8 cellular contexts compared by ENCODE assay signal in the genomic region with DNA sequence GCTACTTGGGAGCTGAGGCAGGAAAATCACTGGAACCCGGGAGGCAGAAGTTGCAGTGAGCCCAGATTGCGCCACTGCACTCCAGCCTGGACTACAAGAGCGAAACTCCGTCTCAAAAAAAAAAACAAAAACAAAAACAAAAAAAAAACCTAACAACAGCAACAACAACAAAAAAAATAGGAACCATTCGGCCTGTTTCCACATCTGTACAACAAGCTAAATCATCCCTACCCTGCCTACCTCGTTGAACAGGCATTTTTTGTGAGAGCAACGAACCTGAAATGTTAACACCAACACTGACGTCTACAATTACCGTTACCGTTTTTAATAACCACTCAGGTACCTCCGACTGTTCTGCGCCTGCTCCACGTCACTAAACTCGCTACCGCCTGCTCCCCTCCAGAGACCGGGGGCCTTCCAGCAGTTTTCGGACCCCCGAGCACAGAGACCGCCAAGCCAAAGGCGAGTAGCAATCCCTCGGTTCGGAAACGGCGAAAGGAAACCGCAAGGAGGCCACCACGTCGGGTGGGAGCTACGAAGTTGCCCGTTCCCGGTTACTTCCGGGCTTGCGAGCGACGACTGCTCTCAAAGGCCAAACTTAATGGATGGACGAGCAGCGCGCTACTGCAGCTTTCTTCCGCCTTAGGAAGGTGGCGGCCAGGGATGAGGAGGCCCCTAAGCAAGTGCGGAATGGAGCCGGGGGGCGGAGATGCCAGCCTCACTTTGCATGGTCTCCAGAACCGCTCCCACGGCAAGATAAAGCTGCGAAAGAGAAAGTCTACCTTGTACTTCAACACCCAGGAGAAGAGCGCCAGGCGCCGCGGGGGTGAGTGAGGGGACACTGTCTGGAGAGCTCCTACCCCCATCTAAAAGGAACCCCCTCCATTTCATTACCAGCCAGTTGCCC. TPM values are rescaled to one million over a fixed set of nuclear protein-coding genes. Genes with fewer than 3 reads are reported as not detected.
A peak's percentile ranks its signal among the peaks of the same experiment; 100 is the strongest.
DNase-seq lines count a peak whose midpoint lies in the region; ATAC-seq and TF ChIP-seq lines count a peak whose summit lies in the region.

Gene PIGB (plus strand): TSS at position 635 of the 907 bp plus-strand sequence. CDS start 29 bp downstream, at position 664.
A gene with protein sequence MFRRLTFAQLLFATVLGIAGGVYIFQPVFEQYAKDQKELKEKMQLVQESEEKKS (minus strand): TSS at position 536 of the 907 bp plus-strand sequence. CDS start 1,331 bp downstream, outside the sequence.

- intact Hi-C loops in OCI-LY7 (cut with micrococcal nuclease; ENCODE audit: unreplicated experiment), result loop anchor here (1.0 to 2.0 kb wide), 2 partner anchors 84 to 89 kb away; partner anchors contain the start of genes CCPG1 and PIERCE2

- H3K9me2 ChIP-seq in OCI-LY7 (ENCODE audit: insufficient read depth, low read length), result no peaks in the 10 kb centered on the region

- no peaks in the 10 kb centered on the region for H3K9me3 ChIP-seq in OCI-LY7 (ENCODE audit: low read length)
- H3K9me3 ChIP-seq in mucosa of rectum (ENCODE audit: control insufficient read depth in 2 of 2, low read length in 2 of 2), result no peaks in the 10 kb centered on the region

- no peak for TF ChIP-seq CTCF in OCI-LY7 (conservative IDR thresholded peaks at IDR 0.05; ENCODE audit: low read length)
- no peak for TF ChIP-seq CTCF in epithelial cell of proximal tubule (conservative IDR thresholded peaks at IDR 0.05; ENCODE audit: low read depth, low read length)

- BruUV-seq in OCI-LY7 (replicated peaks; lab: Mats Ljungman, UMichigan), result TSS peak; percentile 64

- POLR2A ChIA-PET in OCI-LY7 (lab: Charles Lee), result interaction anchor here (0.6 to 1.9 kb wide), 11 partner anchors 21 to 694 kb away, joined by 3 to 14 read pairs (median 4); partner anchors contain the start of genes CCPG1, PIERCE2 and RSL24D1

- peak within 1 kb of the TSS; percentile 100 for H3K4me2 ChIP-seq in OCI-LY7 (ENCODE audit: low read length)

- H2AFZ ChIP-seq in OCI-LY7 (ENCODE audit: low read length), result peak within 1 kb of the TSS; percentile 69

- CTCF ChIA-PET in OCI-LY7 (lab: Charles Lee; ENCODE audit: unreplicated experiment), result interaction anchor here (0.8 kb wide), 1 partner anchor 88 kb away, joined by 4 read pairs; no protein-coding TSS in a partner anchor

- peak; percentile 90 for ATAC-seq in GM21526 (IDR thresholded peaks at IDR 0.05; ENCODE audit: low FRiP score, unreplicated experiment)

- H3K4me1 ChIP-seq in OCI-LY7 (ENCODE audit: insufficient read depth, low read length, poor library complexity, severe bottlenecking), result peaks cover 22% of the 10 kb centered on the region
- H3K4me1 ChIP-seq in mucosa of rectum (ENCODE audit: control insufficient read depth in 2 of 2, insufficient read depth in 2 of 2, low read length in 2 of 2), result peaks cover 2 to 4% of the 10 kb centered on the region in 2 donors

- DNase-seq in DMS 273 treated with DMSO at 0.1 percent for 48 hours (lab: John Stamatoyannopoulos, UW) (peak; percentile 27), HuH-7 (ENCODE audit: low spot score) (peak; percentile 76), OCI-LY7 (ENCODE audit: low spot score) (peak; percentile 89), activated T-cell treated with anti-CD3 and anti-CD28 coated beads for 24 hours (ENCODE audit: low read depth) (peak; percentile 62), epithelial cell of proximal tubule (ENCODE audit: low read depth) (peak; percentile 64)
- peak; percentile 46 to 58 for DNase-seq in stimulated activated CD8-positive, alpha-beta memory T cell treated with anti-CD3 and anti-CD28 coated beads, Interleukin-4, amount 100 ng/mL, for 4 hours (ENCODE audit: low read depth in 2 of 2, low spot score in 1 of 2)

- H3K36me3 ChIP-seq in OCI-LY7 (ENCODE audit: insufficient read depth, low read length), result peaks cover 12% of the 10 kb centered on the region
- no peaks in the 10 kb centered on the region for H3K36me3 ChIP-seq in mucosa of rectum (ENCODE audit: control insufficient read depth in 2 of 2, insufficient read depth in 2 of 2, low read length in 2 of 2)

- H3K27ac ChIP-seq in OCI-LY7 (ENCODE audit: low read depth, low read length, poor library complexity, severe bottlenecking) (peak within 1 kb of the TSS; percentile 67), mucosa of rectum (ENCODE audit: low read depth in 2 of 2, low read length in 2 of 2) (peak within 1 kb of the TSS; percentile 86 to 89)

- H3K27me3 ChIP-seq in mucosa of rectum (ENCODE audit: control insufficient read depth in 2 of 2, insufficient read depth in 2 of 2, low read length in 2 of 2), result no peaks in the 10 kb centered on the region

- peak within 1 kb of the TSS; percentile 82 for H3K4me3 ChIP-seq in OCI-LY7 (ENCODE audit: low read depth, low read length, poor library complexity, severe bottlenecking)
- H3K4me3 ChIP-seq in epithelial cell of proximal tubule (ENCODE audit: low read depth, low read length), result peak within 1 kb of the TSS; percentile 90
- peak within 1 kb of the TSS; percentile 98 to 99 for H3K4me3 ChIP-seq in mucosa of rectum (ENCODE audit: low read length in 2 of 2)

- H4K20me1 ChIP-seq in OCI-LY7 (ENCODE audit: insufficient read depth, low read length), result no peaks in the 10 kb centered on the region

- H3K9ac ChIP-seq in mucosa of rectum (ENCODE audit: low read depth in 1 of 2, low read length in 2 of 2), result peak within 1 kb of the TSS; percentile 84 to 94

- H3K79me2 ChIP-seq in OCI-LY7 (ENCODE audit: insufficient read depth, low read depth, low read length), result peaks cover 55% of the 10 kb centered on the region

RNA-seq across cellular contexts. Expression of gene PIGB, which starts in this region (rescaled TPM):
- 8.7 and 10.3 TPM in 2 replicates for total RNA-seq in OCI-LY7 (2014; rRNA removed; shearing (Covaris generic))
- total RNA-seq in OCI-LY7 (2022) (27.6 and 35.7 TPM in 2 replicates), epithelial cell of proximal tubule (11.4 and 15.3 TPM in 2 replicates)

RNA-seq across cellular contexts. Expression of the second gene that starts in this region (rescaled TPM):
- total RNA-seq in OCI-LY7 (2014; rRNA removed; shearing (Covaris generic)), result 10.1 and 10.4 TPM in 2 replicates
- total RNA-seq in OCI-LY7 (2022) (14.8 and 15.6 TPM in 2 replicates), epithelial cell of proximal tubule (7.4 and 13.3 TPM in 2 replicates)

Comparison
In these comparisons a context has a peak if more than half of its experiments do, and no peak if none do; other contexts are left out.
1. Peak in every context shown above with its lines: DNase-seq, ATAC-seq, H3K4me3 ChIP-seq and H3K27ac ChIP-seq.
2. DNase-seq: peak in every context shown above with its lines; median percentile 89 in OCI-LY7; 76 in HuH-7; 64 in epithelial cell of proximal tubule; 62 in activated T-cell treated with anti-CD3 and anti-CD28 coated beads for 24 hours; 52 in stimulated activated CD8-positive, alpha-beta memory T cell treated with anti-CD3 and anti-CD28 coated beads, Interleukin-4, amount 100 ng/mL, for 4 hours; 27 in DMS 273 treated with DMSO at 0.1 percent for 48 hours.